ENCODE assay signal across 34 cellular contexts in the genomic region with DNA sequence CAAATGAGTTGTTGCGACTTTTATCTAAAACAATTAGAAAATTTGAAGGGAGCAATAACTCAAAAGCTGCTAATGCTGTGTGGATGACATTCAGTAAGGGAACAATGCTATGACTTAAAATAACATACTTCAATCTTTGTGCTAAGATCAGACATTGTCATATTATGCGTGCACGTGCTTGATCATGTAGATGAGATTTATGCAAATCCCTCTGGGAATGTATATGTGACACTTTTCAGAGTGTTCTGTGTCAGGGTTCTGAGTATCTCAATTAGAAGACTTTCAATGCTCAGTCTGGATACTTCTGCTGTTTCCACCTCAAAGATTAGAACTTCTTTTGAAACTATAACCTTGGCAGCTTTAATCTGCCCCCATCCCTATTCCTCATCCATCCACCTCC.
"Had no signal": no experiment of that assay in that cellular context is flagged by ENCODE, and none has a peak within 500 bp of the region (broad histone marks: within the 10 kb centered on the region; RNA-seq: fewer than 3 reads in every experiment).

No MANE protein-coding gene starts in this region.

- H3K36me3 ChIP-seq: brain microvascular endothelial cell, MG63 had no signal

- H3K4me3 Mint-ChIP-seq: activated B cell treated with CpG ODN at 0.5 μM for 24 hours; activated CD8-positive, alpha-beta T cell treated with anti-CD3 and anti-CD28 coated beads for 36 hours; activated naive CD8-positive, alpha-beta T cell treated with anti-CD3 and anti-CD28 coated beads for 36 hours; activated T-helper 17 cell treated with anti-CD3 and anti-CD28 coated beads, Interleukin-2, amount 50 U/mL, for 72 hours had no signal

- H3K9me3 ChIP-seq: MG63 had no signal

- H3K27ac Mint-ChIP-seq: activated B cell treated with CpG ODN at 0.5 μM for 24 hours; activated CD8-positive, alpha-beta T cell treated with anti-CD3 and anti-CD28 coated beads for 36 hours; activated naive CD8-positive, alpha-beta T cell treated with anti-CD3 and anti-CD28 coated beads for 36 hours; activated T-helper 17 cell treated with anti-CD3 and anti-CD28 coated beads, Interleukin-2, amount 50 U/mL, for 72 hours had no signal

- H3K4me3 ChIP-seq: MG63, PC-9 had no signal

- H2AFZ ChIP-seq: PC-9 had no signal

- H3K27me3 Mint-ChIP-seq: activated B cell treated with CpG ODN at 0.5 μM for 24 hours; activated naive CD8-positive, alpha-beta T cell treated with anti-CD3 and anti-CD28 coated beads for 36 hours; activated T-helper 17 cell treated with anti-CD3 and anti-CD28 coated beads, Interleukin-2, amount 50 U/mL, for 72 hours had no signal

- H3K4me1 Mint-ChIP-seq: activated B cell treated with CpG ODN at 0.5 μM for 24 hours had no signal

- H3K4me2 ChIP-seq: PC-9 had no signal

- ATAC-seq: activated CD8-positive, alpha-beta T cell treated with anti-CD3 and anti-CD28 coated beads for 36 hours; activated T-cell treated with anti-CD3 and anti-CD28 coated beads, Interleukin-2, amount 50 U/mL, for 72 hours; activated T-helper 17 cell treated with anti-CD3 and anti-CD28 coated beads, Interleukin-2, amount 50 U/mL, for 72 hours; Right ventricle myocardium inferior; SK-N-SH treated with all-trans-retinoic acid at 6 μM for 48 hours had no signal

- H3K27me3 ChIP-seq: brain microvascular endothelial cell, MG63 had no signal

- DNase-seq: activated B cell treated with CpG ODN at 0.5 μM for 24 hours; activated CD4-positive, alpha-beta T cell treated with anti-CD3 and anti-CD28 coated beads for 4 hours; activated CD4-positive, CD25-positive, alpha-beta regulatory T cell treated with anti-CD3 and anti-CD28 coated beads, Interleukin-2, amount 50 U/mL, for 72 hours; activated CD8-positive, alpha-beta T cell treated with anti-CD3 and anti-CD28 coated beads for 36 hours; activated effector memory CD4-positive, alpha-beta T cell treated with anti-CD3 and anti-CD28 coated beads, Interleukin-2, amount 50 U/mL, for 16 hours; activated naive CD4-positive, alpha-beta T cell; activated naive CD4-positive, alpha-beta T cell treated with anti-CD3 and anti-CD28 coated beads, Interleukin-2, amount 50 U/mL, for 16 hours; activated naive CD8-positive, alpha-beta T cell treated with anti-CD3 and anti-CD28 coated beads for 36 hours; activated T-cell treated with anti-CD3 and anti-CD28 coated beads, Interleukin-2, amount 50 U/mL, for 1 hour; activated T-cell treated with anti-CD3 and anti-CD28 coated beads, Interleukin-2, amount 50 U/mL, for 72 hours; amniotic stem cell; aorta; brain microvascular endothelial cell; central memory CD4-positive, alpha-beta T cell; MG63; NCI-H1092; NCI-H146; NCI-H187; NCI-H2029 treated with DMSO at 0.1 percent for 48 hours; NCI-H2107; NCI-H2171; NCI-H510A; NCI-H69; PC-9; SIG-M5; SW 1271; T-helper 1 cell; T-helper 2 cell; T-helper 9 cell had no signal

- H3K27ac ChIP-seq: brain microvascular endothelial cell, PC-9, RWPE1, VCaP had no signal
